29 cellular contexts compared by ENCODE assay signal in genomic region chr12:131675126-131676080, GRCh38.
"Had no signal": no experiment of that assay in that cellular context is flagged by ENCODE, and none has a peak within 500 bp of the region (broad histone marks: within the 10 kb centered on the region; RNA-seq: fewer than 3 reads in every experiment).

No MANE protein-coding gene starts in this region.

- H3K27ac Mint-ChIP-seq: activated CD4-positive, alpha-beta T cell treated with anti-CD3 and anti-CD28 coated beads, Interleukin-2, amount 10 ng/mL, durations not matched to agents 7 days and 5 days; activated CD8-positive, alpha-beta T cell treated with anti-CD3 and anti-CD28 coated beads for 36 hours; activated naive CD8-positive, alpha-beta T cell treated with anti-CD3 and anti-CD28 coated beads for 36 hours; activated T-helper 17 cell treated with anti-CD3 and anti-CD28 coated beads, Interleukin-2, amount 50 U/mL, for 72 hours; WTC11 had no signal

- FAIRE-seq: kidney had no signal

- H3K4me3 ChIP-seq: adrenal gland, psoas muscle, smooth muscle cell, testis, vagina had no signal

- H3K4me1 ChIP-seq: adrenal gland, parathyroid adenoma, psoas muscle, testis, vagina had no signal

- H3K9me3 Mint-ChIP-seq: activated naive CD8-positive, alpha-beta T cell treated with anti-CD3 and anti-CD28 coated beads for 36 hours had no signal

- H3K4me3 Mint-ChIP-seq: activated CD4-positive, alpha-beta T cell treated with anti-CD3 and anti-CD28 coated beads, Interleukin-2, amount 10 ng/mL, durations not matched to agents 7 days and 5 days; activated CD8-positive, alpha-beta T cell treated with anti-CD3 and anti-CD28 coated beads for 36 hours; activated naive CD8-positive, alpha-beta T cell treated with anti-CD3 and anti-CD28 coated beads for 36 hours; activated T-cell treated with anti-CD3 and anti-CD28 coated beads, Interleukin-2, amount 50 U/mL, for 4 hours; activated T-helper 17 cell treated with anti-CD3 and anti-CD28 coated beads, Interleukin-2, amount 50 U/mL, for 72 hours; naive thymus-derived CD4-positive, alpha-beta T cell; WTC11 had no signal

- H2AFZ ChIP-seq: parathyroid adenoma had no signal

- H3K36me3 ChIP-seq: adrenal gland, vagina had no signal

- H3K4me1 Mint-ChIP-seq: activated CD4-positive, alpha-beta T cell treated with anti-CD3 and anti-CD28 coated beads, Interleukin-2, amount 10 ng/mL, durations not matched to agents 7 days and 5 days; activated naive CD8-positive, alpha-beta T cell treated with anti-CD3 and anti-CD28 coated beads for 36 hours; activated T-helper 17 cell treated with anti-CD3 and anti-CD28 coated beads, Interleukin-2, amount 50 U/mL, for 72 hours; brain; naive thymus-derived CD4-positive, alpha-beta T cell; WTC11 had no signal

- ATAC-seq: activated CD8-positive, alpha-beta T cell treated with anti-CD3 and anti-CD28 coated beads for 36 hours; activated T-cell treated with anti-CD3 and anti-CD28 coated beads, Interleukin-2, amount 50 U/mL, for 4 hours; activated T-helper 17 cell treated with anti-CD3 and anti-CD28 coated beads, Interleukin-2, amount 50 U/mL, for 72 hours; esophagus mucosa; left colon; naive thymus-derived CD4-positive, alpha-beta T cell; psoas muscle had no signal

- H3K36me3 Mint-ChIP-seq: activated naive CD8-positive, alpha-beta T cell treated with anti-CD3 and anti-CD28 coated beads for 36 hours; brain; naive thymus-derived CD4-positive, alpha-beta T cell had no signal

- H3K4me2 ChIP-seq: smooth muscle cell had no signal

- H3K9ac ChIP-seq: parathyroid adenoma had no signal

- DNase-seq: activated CD4-positive, alpha-beta T cell treated with anti-CD3 and anti-CD28 coated beads for 1 hour; activated CD4-positive, alpha-beta T cell treated with anti-CD3 and anti-CD28 coated beads, Interleukin-2, amount 10 ng/mL, durations not matched to agents 7 days and 5 days; activated CD8-positive, alpha-beta T cell treated with anti-CD3 and anti-CD28 coated beads for 36 hours; activated naive CD4-positive, alpha-beta T cell treated with Interleukin-2 at 50 U/mL for 16 hours; activated naive CD8-positive, alpha-beta T cell treated with anti-CD3 and anti-CD28 coated beads for 36 hours; activated T-cell treated with anti-CD3 and anti-CD28 coated beads, Interleukin-2, amount 50 U/mL, for 4 hours; cortex of kidney; foreskin fibroblast; head of caudate nucleus; hippocampal formation; left colon; midbrain; naive thymus-derived CD4-positive, alpha-beta T cell; psoas muscle; stimulated activated CD4-positive, alpha-beta T cell treated with anti-CD3 and anti-CD28 coated beads, Interleukin-15, amount 100 ng/mL, for 24 hours; stimulated activated CD4-positive, alpha-beta T cell treated with anti-CD3 and anti-CD28 coated beads, Interleukin-2, amount 100 ng/mL, for 24 hours; stimulated activated naive CD4-positive, alpha-beta T cell; T-helper 2 cell; testis; trophoblast cell had no signal

- H3K27me3 Mint-ChIP-seq: activated CD8-positive, alpha-beta T cell treated with anti-CD3 and anti-CD28 coated beads for 36 hours; activated T-helper 17 cell treated with anti-CD3 and anti-CD28 coated beads, Interleukin-2, amount 50 U/mL, for 72 hours had no signal

- H3K27me3 ChIP-seq: adrenal gland, testis, vagina had no signal

- H3K9me3 ChIP-seq: adrenal gland, psoas muscle, testis, vagina had no signal

- H3K79me2 ChIP-seq: parathyroid adenoma had no signal

- H3K27ac ChIP-seq: adrenal gland, parathyroid adenoma, psoas muscle, testis, vagina had no signal
